Comparison of ENCODE assay signal across 16 cellular contexts in the genomic region with DNA sequence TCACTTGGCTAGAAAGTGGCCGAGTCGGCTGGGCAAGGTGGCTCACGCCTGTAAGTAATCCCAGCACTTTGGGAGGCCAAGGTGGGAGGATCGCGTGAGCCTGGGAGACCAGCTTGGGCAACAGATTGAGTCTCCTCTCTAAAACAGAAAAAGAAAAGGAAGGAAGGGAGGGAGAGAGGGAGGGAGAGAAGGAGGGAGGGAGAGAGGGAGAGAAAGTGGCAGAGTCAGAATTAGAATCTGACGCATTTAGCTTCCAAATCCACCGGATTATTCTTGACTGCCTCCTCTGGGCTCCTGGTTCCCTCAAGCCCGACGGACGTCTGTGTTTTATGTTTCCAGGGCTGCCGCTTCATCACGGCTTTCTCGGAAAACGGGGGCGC. TPM values are rescaled to one million over a fixed set of nuclear protein-coding genes. Genes with fewer than 3 reads are reported as not detected.
A peak's percentile ranks its signal among the peaks of the same experiment; 100 is the strongest.
DNase-seq lines count a peak whose midpoint lies in the region; ATAC-seq and TF ChIP-seq lines count a peak whose summit lies in the region.
"Had no signal": no experiment of that assay in that cellular context is flagged by ENCODE, and none has a peak within 500 bp of the region (broad histone marks: within the 10 kb centered on the region; RNA-seq: fewer than 3 reads in every experiment).

No MANE protein-coding gene starts in this region.

- TF ChIP-seq EP300 in esophagus muscularis mucosa (IDR thresholded peaks at IDR 0.05) = no peak

- peak; percentile 48 for ATAC-seq in activated CD4-positive, alpha-beta T cell treated with anti-CD3 and anti-CD28 coated beads for 36 hours
- ATAC-seq in psoas muscle = no peak
- no peak for ATAC-seq in HG03139 (IDR thresholded peaks at IDR 0.05; ENCODE audit: unreplicated experiment)

- peaks cover 5% of the 10 kb centered on the region for H3K27me3 Mint-ChIP-seq in activated CD4-positive, alpha-beta T cell treated with anti-CD3 and anti-CD28 coated beads for 36 hours

- H3K9me3 Mint-ChIP-seq in activated CD4-positive, alpha-beta T cell treated with anti-CD3 and anti-CD28 coated beads for 36 hours (ENCODE audit: low read depth) = peaks cover 5% of the 10 kb centered on the region

- 42% methylated on average over 15 of the region's 15 CpGs for WGBS in HUES64
- 43% methylated on average over 11 of the region's 15 CpGs for WGBS in esophagus muscularis mucosa
- 25 to 33% (median 25%) methylated on average over 15 of the region's 15 CpGs for whole genome bisulfite sequencing in psoas muscle, 3 donors

- H3K27ac ChIP-seq in HUES64 (ENCODE audit: low read depth, low read length) (no peak overlapping the region), esophagus muscularis mucosa (replicated peaks in 1 of 4) (no peak overlapping the region), psoas muscle (no peak overlapping the region)
- H3K27ac ChIP-seq: tibial artery had no signal

- no peaks in the 10 kb centered on the region for H3K36me3 Mint-ChIP-seq in activated CD4-positive, alpha-beta T cell treated with anti-CD3 and anti-CD28 coated beads for 36 hours (ENCODE audit: low read depth)

- H3K4me1 ChIP-seq in HUES64 (ENCODE audit: insufficient read depth, low read length) (no peaks in the 10 kb centered on the region), esophagus muscularis mucosa (peaks cover 5 to 13% (median 12%) of the 10 kb centered on the region in 4 donors), psoas muscle (no peaks in the 10 kb centered on the region)

- H3K27ac Mint-ChIP-seq in activated CD4-positive, alpha-beta T cell treated with anti-CD3 and anti-CD28 coated beads for 36 hours = peak overlapping the region; percentile 51
- H3K27ac Mint-ChIP-seq: nephron had no signal

- H3K36me3 ChIP-seq in HUES64 (ENCODE audit: insufficient read depth, low read length) (no peaks in the 10 kb centered on the region), esophagus muscularis mucosa (no peaks in the 10 kb centered on the region), psoas muscle (ENCODE audit: insufficient read depth in 1 of 2, low read depth in 1 of 2) (no peaks in the 10 kb centered on the region)
- H3K36me3 ChIP-seq: tibial artery had no signal

- intact Hi-C loops in activated CD4-positive, alpha-beta T cell treated with anti-CD3 and anti-CD28 coated beads for 36 hours (cut with DNase I, micrococcal nuclease) = loop anchor here (1.0 to 5.0 kb wide), 3 partner anchors 22 to 39 kb away; a partner anchor contains a TSS
- intact Hi-C loops in esophagus muscularis mucosa (cut with DNase I) (no loop called here), psoas muscle (cut with DNase I) (no loop called here)

- TF ChIP-seq CTCF in esophagus muscularis mucosa (IDR thresholded peaks at IDR 0.05) (no peak), psoas muscle (IDR thresholded peaks at IDR 0.05) (no peak)

- H3K4me3 Mint-ChIP-seq in activated CD4-positive, alpha-beta T cell treated with anti-CD3 and anti-CD28 coated beads for 36 hours = peak overlapping the region; percentile 48
- H3K4me3 Mint-ChIP-seq: nephron had no signal

- H3K9me3 ChIP-seq in HUES64 (ENCODE audit: insufficient read depth, low read depth, low read length) = 0 out of 2 replicates have a peak, but pooled peaks cover 3% of the 10 kb centered on the region
- H3K9me3 ChIP-seq in esophagus muscularis mucosa = no peaks in the 10 kb centered on the region
- no peaks in the 10 kb centered on the region for H3K9me3 ChIP-seq in psoas muscle
- H3K9me3 ChIP-seq: tibial artery had no signal

- POLR2A ChIA-PET in activated CD4-positive, alpha-beta T cell treated with anti-CD3 and anti-CD28 coated beads for 36 hours (lab: Charles Lee) = interaction anchor here (0.6 kb wide), 2 partner anchors 249 to 538 kb away, joined by 3 to 4 read pairs; no protein-coding TSS in a partner anchor

- peaks cover 39% of the 10 kb centered on the region for H3K4me1 Mint-ChIP-seq in activated CD4-positive, alpha-beta T cell treated with anti-CD3 and anti-CD28 coated beads for 36 hours
- H3K4me1 Mint-ChIP-seq: nephron had no signal

- H3K4me3 ChIP-seq in HUES64 (ENCODE audit: low read length) = peak overlapping the region; percentile 32
- peak overlapping the region in 3 of 4 donors; percentile 19 to 33 (median 23) for H3K4me3 ChIP-seq in esophagus muscularis mucosa
- peak overlapping the region; percentile 22 for H3K4me3 ChIP-seq in psoas muscle

- no peak for TF ChIP-seq POLR2A in esophagus muscularis mucosa (IDR thresholded peaks at IDR 0.05; ENCODE audit: low read depth)

- no peak overlapping the region for H3K9ac ChIP-seq in HUES64 (ENCODE audit: low read depth, low read length)

- H3K27me3 ChIP-seq in HUES64 (ENCODE audit: insufficient read depth, low read length) (peaks cover 48% of the 10 kb centered on the region), esophagus muscularis mucosa (peaks cover 0 to 75% (median 27%) of the 10 kb centered on the region in 4 donors), psoas muscle (ENCODE audit: insufficient read depth in 3 of 3, low read length in 2 of 3) (peaks cover 0 to 46% (median 16%) of the 10 kb centered on the region in 3 donors)

- DNase-seq in activated CD4-positive, alpha-beta T cell treated with anti-CD3 and anti-CD28 coated beads for 36 hours = no peak
- DNase-seq in activated CD4-positive, alpha-beta T cell treated with anti-CD3 and anti-CD28 coated beads, Interleukin-2, amount 50 U/mL, for 48 hours = no peak
- no peak for DNase-seq in esophagus muscularis mucosa (ENCODE audit: extremely low spot score)
- DNase-seq in psoas muscle = no peak
- DNase-seq in epidermal melanocyte (ENCODE audit: insufficient read length, low spot score) = no peak
- DNase-seq in hepatic stellate cell (ENCODE audit: low spot score) = no peak
- DNase-seq: NCI-H510A, RPMI8226, T1000, tibial artery had no signal

- CTCF ChIA-PET in activated CD4-positive, alpha-beta T cell treated with anti-CD3 and anti-CD28 coated beads for 36 hours (lab: Charles Lee) = interaction anchor here (0.6 to 1.5 kb wide), 11 partner anchors 9 to 262 kb away, joined by 3 to 5 read pairs (median 3); no protein-coding TSS in a partner anchor

RNA-seq across cellular contexts. Expression of a gene that starts 22.5 kb away (rescaled TPM):
- total RNA-seq in activated CD4-positive, alpha-beta T cell treated with anti-CD3 and anti-CD28 coated beads for 36 hours = 1 to 10 TPM; 7.8 to 8.3 TPM
- 18.7 TPM for polyA plus RNA-seq in HUES64 (2013, experiment 1 of 2)
- polyA plus RNA-seq in HUES64 (2013, experiment 2 of 2) = 23.6 TPM
- 10 to 100 TPM in 3 of 4 donors, 1 to 10 TPM in 1; 7.5 to 22.6 (median 15.3) TPM for total RNA-seq in esophagus muscularis mucosa
- 10 to 100 TPM in 2 of 4 donors, 1 to 10 TPM in 2; 7.2 to 11.2 (median 10.0) TPM for total RNA-seq in psoas muscle
- 10 to 100 TPM in 2 of 3 donors, 1 to 10 TPM in 1; 8.6 to 25.6 (median 11.3) TPM for polyA plus RNA-seq in psoas muscle

RNA-seq across cellular contexts. Expression of a gene that starts 36.3 kb away (rescaled TPM):
- 10 to 100 TPM; 16.0 to 19.2 TPM for total RNA-seq in activated CD4-positive, alpha-beta T cell treated with anti-CD3 and anti-CD28 coated beads for 36 hours
- 11.0 TPM for polyA plus RNA-seq in HUES64 (2013, experiment 1 of 2)
- polyA plus RNA-seq in HUES64 (2013, experiment 2 of 2) = 11.3 TPM
- total RNA-seq in esophagus muscularis mucosa (10 to 100 TPM; 44.0 to 60.3 (median 50.2) TPM), psoas muscle (10 to 100 TPM in 2 of 4 donors, 1 to 10 TPM in 2; 7.2 to 17.3 (median 12.2) TPM)
- 10 to 100 TPM; 12.7 to 33.3 (median 19.7) TPM for polyA plus RNA-seq in psoas muscle

RNA-seq across cellular contexts. Expression of a gene that starts 50.0 kb away (rescaled TPM):
- 1 to 10 TPM; 1.6 to 1.7 TPM for total RNA-seq in activated CD4-positive, alpha-beta T cell treated with anti-CD3 and anti-CD28 coated beads for 36 hours
- 8.5 TPM for polyA plus RNA-seq in HUES64 (2013, experiment 1 of 2)
- polyA plus RNA-seq in HUES64 (2013, experiment 2 of 2) = 10.1 TPM
- total RNA-seq in esophagus muscularis mucosa (1 to 10 TPM in 1 of 4 donors, not detected in 3; 1.3 TPM), psoas muscle (under 1 TPM in 2 of 4 donors, not detected in 2; 0.23 to 0.24 TPM)
- under 1 TPM in 2 of 3 donors, not detected in 1; 0.21 to 0.25 TPM for polyA plus RNA-seq in psoas muscle
- total RNA-seq: frontal cortex, skeletal muscle tissue had no signal

RNA-seq across cellular contexts. Expression of a gene that starts 50.6 kb away (rescaled TPM):
- total RNA-seq in activated CD4-positive, alpha-beta T cell treated with anti-CD3 and anti-CD28 coated beads for 36 hours = not detected
- polyA plus RNA-seq in HUES64 (2013, experiment 1 of 2) = not detected
- polyA plus RNA-seq in HUES64 (2013, experiment 2 of 2) = not detected
- total RNA-seq in esophagus muscularis mucosa = 100 to 1,000 TPM in 1 of 4 donors, 10 to 100 TPM in 3; 47.1 to 145 (median 50.7) TPM
- 10 to 100 TPM in 3 of 4 donors, 1 to 10 TPM in 1; 9.4 to 22.1 (median 14.2) TPM for total RNA-seq in psoas muscle
- 10 to 100 TPM in 2 of 3 donors, 1 to 10 TPM in 1; 7.8 to 19.1 (median 10.6) TPM for polyA plus RNA-seq in psoas muscle
- total RNA-seq: kidney epithelial cell had no signal

RNA-seq across cellular contexts. Expression of a gene that starts 55.4 kb away (rescaled TPM):
- 10 to 100 TPM; 40.6 to 42.2 TPM for total RNA-seq in activated CD4-positive, alpha-beta T cell treated with anti-CD3 and anti-CD28 coated beads for 36 hours
- polyA plus RNA-seq in HUES64 (2013, experiment 1 of 2) = 17.5 TPM
- 21.1 TPM for polyA plus RNA-seq in HUES64 (2013, experiment 2 of 2)
- 10 to 100 TPM; 27.0 to 43.6 (median 35.5) TPM for total RNA-seq in esophagus muscularis mucosa
- total RNA-seq in psoas muscle = 10 to 100 TPM in 3 of 4 donors, 1 to 10 TPM in 1; 7.1 to 12.6 (median 10.6) TPM
- polyA plus RNA-seq in psoas muscle = 10 to 100 TPM in 2 of 3 donors, 1 to 10 TPM in 1; 9.5 to 22.3 (median 13.3) TPM

Comparison
In these comparisons a context has a peak if more than half of its experiments do, and no peak if none do; other contexts are left out.
1. intact Hi-C loops: an anchor here in activated CD4-positive, alpha-beta T cell treated with anti-CD3 and anti-CD28 coated beads for 36 hours (1.0 to 5.0 kb wide); none called in esophagus muscularis mucosa and psoas muscle.